In genomic region chr6:48068326-48069191, GRCh38 we compare ENCODE assay signal across 8 cellular contexts. TPM values are rescaled to one million over a fixed set of nuclear protein-coding genes. Genes with fewer than 3 reads are reported as not detected.
DNase-seq lines count a peak whose midpoint lies in the region; ATAC-seq and TF ChIP-seq lines count a peak whose summit lies in the region.

No MANE protein-coding gene starts in this region.

- no peaks in the 10 kb centered on the region for H3K36me3 Mint-ChIP-seq in activated CD4-positive, alpha-beta memory T cell treated with anti-CD3 and anti-CD28 coated beads for 36 hours

- peak overlapping the region; percentile 49 for H3K4me3 ChIP-seq in HEK293 (ENCODE audit: low read depth, low read length)
- peak overlapping the region; percentile 72 for H3K4me3 ChIP-seq in right cardiac atrium (ENCODE audit: low read length)
- peak overlapping the region; percentile 67 for H3K4me3 ChIP-seq in skeletal muscle satellite cell (ENCODE audit: low read length)

- no peaks in the 10 kb centered on the region for H3K9me3 Mint-ChIP-seq in activated CD4-positive, alpha-beta memory T cell treated with anti-CD3 and anti-CD28 coated beads for 36 hours

- CTCF ChIA-PET in HEK293 (lab: Yijun Ruan, JAX), result interaction anchor here (0.7 to 0.9 kb wide), 2 partner anchors 12 to 17 kb away, joined by 3 read pairs; no protein-coding TSS in a partner anchor
- CTCF ChIA-PET in activated CD4-positive, alpha-beta memory T cell treated with anti-CD3 and anti-CD28 coated beads for 36 hours (lab: Charles Lee), result no interaction called here

- H3K9me3 ChIP-seq in HEK293 (ENCODE audit: control insufficient read depth, insufficient read depth, low read depth, low read length), result no peaks in the 10 kb centered on the region
- no peaks in the 10 kb centered on the region for H3K9me3 ChIP-seq in right cardiac atrium (ENCODE audit: control insufficient read depth, low read length)
- H3K9me3 ChIP-seq in skeletal muscle satellite cell (replicated peaks; ENCODE audit: low read length), result no peaks in the 10 kb centered on the region

- whole genome bisulfite sequencing in right cardiac atrium, result 3% methylated on average over 63 of the region's 63 CpGs

- H3K27me3 ChIP-seq in right cardiac atrium (ENCODE audit: control insufficient read depth, insufficient read depth) (no peaks in the 10 kb centered on the region), skeletal muscle satellite cell (ENCODE audit: control insufficient read depth, insufficient read depth, low read length) (peaks cover 22% of the 10 kb centered on the region)

- H3K36me3 ChIP-seq in HEK293 (ENCODE audit: control insufficient read depth in 2 of 2, insufficient read depth in 1 of 2, low read length in 2 of 2) (no peaks in the 10 kb centered on the region), skeletal muscle satellite cell (ENCODE audit: insufficient read depth, low read length) (no peaks in the 10 kb centered on the region)

- H3K9ac ChIP-seq in skeletal muscle satellite cell (ENCODE audit: low read depth, low read length), result no peak overlapping the region

- POLR2A ChIA-PET in HEK293 (lab: Yijun Ruan, JAX), result no interaction called here
- POLR2A ChIA-PET in activated CD4-positive, alpha-beta memory T cell treated with anti-CD3 and anti-CD28 coated beads for 36 hours (lab: Charles Lee), result no interaction called here

- H3K27me3 Mint-ChIP-seq in activated CD4-positive, alpha-beta memory T cell treated with anti-CD3 and anti-CD28 coated beads for 36 hours, result peaks cover 20% of the 10 kb centered on the region

- TF ChIP-seq CTCF in HEK293 (tag by site-specific recombination; IDR thresholded peaks at IDR 0.05), result no peak

- DNase-seq in SK-N-DZ (ENCODE audit: low spot score), result peak; percentile 33
- peak in 2 of 3 donors; percentile 33 to 48 for DNase-seq in right cardiac atrium
- DNase-seq in activated CD4-positive, alpha-beta memory T cell treated with anti-CD3 and anti-CD28 coated beads for 36 hours, result no peak
- DNase-seq in HUDEP-2 (lab: John Stamatoyannopoulos, UW; ENCODE audit: unreplicated experiment in 76 of 76), result no peak
- DNase-seq in stimulated activated CD4-positive, alpha-beta T cell treated with anti-CD3 and anti-CD28 coated beads, Interleukin-1b, Interleukin-23, amount 100 ng/mL, for 48 hours, result no peak

- H3K4me2 ChIP-seq in skeletal muscle satellite cell (ENCODE audit: low read length), result peak overlapping the region; percentile 86

- no peak overlapping the region for H3K4me3 Mint-ChIP-seq in activated CD4-positive, alpha-beta memory T cell treated with anti-CD3 and anti-CD28 coated beads for 36 hours

- H3K4me1 Mint-ChIP-seq in activated CD4-positive, alpha-beta memory T cell treated with anti-CD3 and anti-CD28 coated beads for 36 hours (ENCODE audit: low read depth), result peaks cover 5% of the 10 kb centered on the region

- H3K27ac Mint-ChIP-seq in activated CD4-positive, alpha-beta memory T cell treated with anti-CD3 and anti-CD28 coated beads for 36 hours, result no peak overlapping the region

- H3K4me1 ChIP-seq in HEK293 (ENCODE audit: control insufficient read depth, insufficient read depth, low read length) (no peaks in the 10 kb centered on the region; the same call in 1 of the 2 replicates), right cardiac atrium (ENCODE audit: control insufficient read depth, insufficient read depth, low read length) (peaks cover 2% of the 10 kb centered on the region), skeletal muscle satellite cell (ENCODE audit: control insufficient read depth, insufficient read depth, low read length) (no peaks in the 10 kb centered on the region)

- H3K27ac ChIP-seq in HEK293 (ENCODE audit: extremely low read depth, low read depth, low read length) (no peak overlapping the region), right cardiac atrium (ENCODE audit: low read length) (no peak overlapping the region)

- peak; percentile 33 to 35 for ATAC-seq in right cardiac atrium
- no peak for ATAC-seq in GM18517 (IDR thresholded peaks at IDR 0.05; ENCODE audit: unreplicated experiment)

- intact Hi-C loops in right cardiac atrium (cut with DNase I), result no loop called here
- intact Hi-C loops in activated CD4-positive, alpha-beta memory T cell treated with anti-CD3 and anti-CD28 coated beads for 36 hours (cut with micrococcal nuclease), result no loop called here

TF ChIP-seq in HEK293, 187 proteins besides CTCF, POLR2A, EP300 and RAD21:
- TF ChIP-seq ZNF768 (tag by site-specific recombination; IDR thresholded peaks at IDR 0.05) (no peak), GLI2 (tag by site-specific recombination; IDR thresholded peaks at IDR 0.05; ENCODE audit: borderline replicate concordance, low read depth) (no peak), ZNF302 (tag by site-specific recombination; IDR thresholded peaks at IDR 0.05; ENCODE audit: low read depth) (no peak), ZNF416 (tag by site-specific recombination; IDR thresholded peaks at IDR 0.05) (no peak), ZNF791 (tag by site-specific recombination; IDR thresholded peaks at IDR 0.05) (no peak), ZNF155 (tag by site-specific recombination; IDR thresholded peaks at IDR 0.05) (no peak), ZIC2 (tag by site-specific recombination; IDR thresholded peaks at IDR 0.05) (0 out of 2 replicates have a peak, but pooled peaks have one; percentile 14)

RNA-seq across cellular contexts. Expression of gene PTCHD4, which starts 42.4 kb away (rescaled TPM):
- polyA plus RNA-seq in SK-N-DZ (2014; cell fraction: cytosol; rRNA removed), result 0.30 and 0.38 TPM in 2 replicates
- 0.27 TPM in 1 of 2 replicates, not detected in the other for polyA plus RNA-seq in SK-N-DZ (2014; cell fraction: nucleus; rRNA removed)
- total RNA-seq in right cardiac atrium, result under 1 TPM; 0.49 to 0.91 (median 0.56) TPM
- polyA plus RNA-seq in right cardiac atrium, result 0.09 TPM
- total RNA-seq in skeletal muscle satellite cell (2012; rRNA removed), result 0.66 and 2.5 TPM in 2 replicates
- not detected for total RNA-seq in activated CD4-positive, alpha-beta memory T cell treated with anti-CD3 and anti-CD28 coated beads for 36 hours

Comparison
In these comparisons a context has a peak if more than half of its experiments do, and no peak if none do; other contexts are left out.
1. DNase-seq: peak in SK-N-DZ (single experiment) and right cardiac atrium (2 of 3); none in activated CD4-positive, alpha-beta memory T cell treated with anti-CD3 and anti-CD28 coated beads for 36 hours (single experiment), HUDEP-2 (0 of 76) and stimulated activated CD4-positive, alpha-beta T cell treated with anti-CD3 and anti-CD28 coated beads, Interleukin-1b, Interleukin-23, amount 100 ng/mL, for 48 hours (single experiment).
2. Peak in every context shown above with its lines, with median percentiles within 50 percentile points of each other: H3K4me3 ChIP-seq.